ENCODE assay signal across 33 cellular contexts in the genomic region with DNA sequence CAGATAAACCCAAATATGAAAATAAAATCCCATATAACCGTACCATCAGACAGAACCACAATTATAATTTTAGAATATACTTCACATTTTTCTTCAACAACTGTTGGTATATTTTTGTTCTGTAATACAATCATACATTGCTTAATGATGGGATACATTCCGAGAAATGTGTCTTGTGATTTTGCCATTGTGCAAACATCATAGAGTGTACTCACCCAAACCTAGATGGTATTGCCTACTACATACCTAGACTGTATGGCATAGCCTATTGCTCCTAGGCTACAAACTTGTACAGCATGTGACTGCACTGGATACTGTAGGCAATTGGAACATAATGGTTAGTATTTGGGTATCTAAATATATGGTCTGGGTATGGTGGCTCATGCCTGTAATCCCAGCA.
"Had no signal": no experiment of that assay in that cellular context is flagged by ENCODE, and none has a peak within 500 bp of the region (broad histone marks: within the 10 kb centered on the region; RNA-seq: fewer than 3 reads in every experiment).

No MANE protein-coding gene starts in this region.

- H3K27me3 ChIP-seq: MG63 had no signal

- H3K9me3 ChIP-seq: MG63 had no signal

- H3K36me3 ChIP-seq: MG63 had no signal

- DNase-seq: Karpas-422, Kasumi-1, KG1, MG63, MM.1S, NCI-H1048, NCI-H1092, NCI-H1092 treated with DMSO at 0.1 percent for 48 hours, NCI-H1105, NCI-H1105 treated with DMSO at 0.1 percent for 48 hours, NCI-H1417, NCI-H1417 treated with DMSO at 0.1 percent for 48 hours, NCI-H1436, NCI-H1436 treated with DMSO at 0.1 percent for 48 hours, NCI-H146, NCI-H1694, NCI-H1694 treated with DMSO at 0.1 percent for 48 hours, NCI-H187, NCI-H187 treated with DMSO at 0.1 percent for 48 hours, NCI-H1930, NCI-H2029, NCI-H2029 treated with DMSO at 0.1 percent for 48 hours, NCI-H2081, NCI-H2081 treated with DMSO at 0.1 percent for 48 hours, NCI-H2107, NCI-H2171, NCI-H2171 treated with DMSO at 0.1 percent for 48 hours, NCI-H2227 treated with DMSO at 0.1 percent for 48 hours, NCI-H226, NCI-H345, NCI-H446, NCI-H446 treated with DMSO at 0.1 percent for 48 hours had no signal

- H3K4me2 ChIP-seq: KMS-11 had no signal

- H3K9ac ChIP-seq: KMS-11 had no signal

- H3K27ac ChIP-seq: KMS-11 had no signal

- H3K4me3 ChIP-seq: MG63 had no signal
